Comparison of ENCODE assay signal across 24 cellular contexts in the genomic region with DNA sequence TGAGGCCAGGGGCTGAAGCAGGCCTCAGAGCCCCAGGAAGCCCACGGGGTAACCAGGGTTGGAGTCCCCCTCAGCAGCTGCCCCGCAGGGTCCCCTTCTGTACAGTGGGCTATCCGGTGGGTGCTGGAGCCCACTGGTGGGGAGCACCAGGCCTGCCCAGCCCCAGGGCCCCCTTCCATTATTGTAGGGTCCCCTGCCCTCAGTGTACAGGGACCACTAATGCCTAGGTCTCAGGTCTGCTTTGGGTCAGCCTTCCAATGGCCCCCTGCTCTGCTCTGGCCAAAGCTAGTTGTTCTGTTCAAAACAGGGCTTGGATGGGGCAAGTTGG. TPM values are rescaled to one million over a fixed set of nuclear protein-coding genes. Genes with fewer than 3 reads are reported as not detected.
DNase-seq lines count a peak whose midpoint lies in the region; ATAC-seq, FAIRE-seq and TF ChIP-seq lines count a peak whose summit lies in the region.
"Had no signal": no experiment of that assay in that cellular context is flagged by ENCODE, and none has a peak within 500 bp of the region (broad histone marks: within the 10 kb centered on the region; RNA-seq: fewer than 3 reads in every experiment).

No MANE protein-coding gene starts in this region.

- no peak overlapping the region for H3K18ac ChIP-seq in H1 (ENCODE audit: extremely low read depth, low read length)

- H2AK5ac ChIP-seq in H1 (ENCODE audit: low read depth, low read length) = no peak overlapping the region

- H3K4me3 ChIP-seq in Loucy (ENCODE audit: low read length, poor library complexity, severe bottlenecking) = no peak overlapping the region
- H3K4me3 ChIP-seq in H1 (ENCODE audit: extremely low read depth in 1 of 4, insufficient read depth in 2 of 4, low read depth in 3 of 4, low read length in 4 of 4) = peak overlapping the region in 1 of 4 experiments; percentile 67; a peak in 4 of 8 replicates
- H3K4me3 ChIP-seq in upper lobe of right lung = no peak overlapping the region

- H3K27ac ChIP-seq in H1 (ENCODE audit: low read depth, low read length) (no peak overlapping the region), upper lobe of right lung (no peak overlapping the region)

- H4K8ac ChIP-seq in H1 (ENCODE audit: extremely low read depth, insufficient read depth, low read length) = no peak overlapping the region

- no peaks in the 10 kb centered on the region for H4K20me1 ChIP-seq in Loucy (ENCODE audit: insufficient read depth, low read length, poor library complexity, severe bottlenecking)
- H4K20me1 ChIP-seq in H1 (replicated peaks in 1 of 2; ENCODE audit: control insufficient read depth in 1 of 2, insufficient read depth in 2 of 2, low read length in 2 of 2) = peaks cover 0 to 2% of the 10 kb centered on the region in 2 experiments

- H2BK120ac ChIP-seq in H1 (replicated peaks; ENCODE audit: low read depth, low read length) = no peak overlapping the region

- H4K91ac ChIP-seq in H1 (replicated peaks; ENCODE audit: insufficient read length, low read length) = no peak overlapping the region

- no peak overlapping the region for H4K5ac ChIP-seq in H1 (ENCODE audit: insufficient read length, low read depth, low read length)

- H3K9me3 Mint-ChIP-seq in stimulated activated naive CD8-positive, alpha-beta T cell treated with anti-CD3 and anti-CD28 coated beads, Interleukin-15, amount 100 ng/mL, for 72 hours = no peaks in the 10 kb centered on the region
- H3K9me3 Mint-ChIP-seq: activated CD4-positive, alpha-beta memory T cell treated with anti-CD3 and anti-CD28 coated beads, Interleukin-2, amount 10 ng/mL, durations not matched to agents 7 days and 5 days; activated naive CD8-positive, alpha-beta T cell treated with anti-CD3 and anti-CD28 coated beads, Interleukin-2, amount 10 ng/mL, durations not matched to agents 7 days and 5 days had no signal

- H3K79me1 ChIP-seq in H1 (ENCODE audit: low read depth, low read length) = no peaks in the 10 kb centered on the region

- no peak overlapping the region for H2BK15ac ChIP-seq in H1 (ENCODE audit: low read length)

- H3K4me1 ChIP-seq in Loucy (ENCODE audit: insufficient read depth, low read length, poor library complexity, severe bottlenecking) (peaks cover 8% of the 10 kb centered on the region), H1 (replicated peaks in 1 of 4; ENCODE audit: control insufficient read depth in 3 of 4, insufficient read depth in 4 of 4, low read length in 3 of 4) (peaks cover 0 to 7% (median 2%) of the 10 kb centered on the region in 4 experiments; a peak in 4 of 7 replicates), upper lobe of right lung (peaks cover 7% of the 10 kb centered on the region)

- TF ChIP-seq RAD21 in H1 (IDR thresholded peaks at IDR 0.05 in 1 of 2, conservative IDR thresholded peaks at IDR 0.05 in 1 of 2; ENCODE audit: low read depth in 2 of 2, low read length in 2 of 2) = no peak

- H3K27ac Mint-ChIP-seq in stimulated activated naive CD8-positive, alpha-beta T cell treated with anti-CD3 and anti-CD28 coated beads, Interleukin-15, amount 100 ng/mL, for 72 hours = no peak overlapping the region
- H3K27ac Mint-ChIP-seq: activated CD4-positive, alpha-beta memory T cell treated with anti-CD3 and anti-CD28 coated beads, Interleukin-2, amount 10 ng/mL, durations not matched to agents 7 days and 5 days; activated naive CD8-positive, alpha-beta T cell treated with anti-CD3 and anti-CD28 coated beads, Interleukin-2, amount 10 ng/mL, durations not matched to agents 7 days and 5 days had no signal

- H2AFZ ChIP-seq in Loucy (ENCODE audit: low read length) = no peak overlapping the region
- no peak overlapping the region for H2AFZ ChIP-seq in H1 (ENCODE audit: low read length)

- peaks cover 49% of the 10 kb centered on the region for H3K27me3 Mint-ChIP-seq in stimulated activated naive CD8-positive, alpha-beta T cell treated with anti-CD3 and anti-CD28 coated beads, Interleukin-15, amount 100 ng/mL, for 72 hours

- H3K79me2 ChIP-seq in Loucy (ENCODE audit: insufficient read depth, low read length) = no peaks in the 10 kb centered on the region
- H3K79me2 ChIP-seq in H1 (ENCODE audit: control insufficient read depth in 1 of 2, insufficient read depth in 2 of 2, low read length in 2 of 2) = no peaks in the 10 kb centered on the region

- TF ChIP-seq CTCF in Loucy (conservative IDR thresholded peaks at IDR 0.05; ENCODE audit: low read length) (0 out of 2 replicates have a peak, but pooled peaks have one; percentile 3), H1 (IDR thresholded peaks at IDR 0.05; ENCODE audit: control extremely low read depth in 1 of 3, insufficient read depth in 1 of 3, low read depth in 1 of 3, low read length in 3 of 3) (no peak), upper lobe of right lung (IDR thresholded peaks at IDR 0.05) (no peak)

- H2BK20ac ChIP-seq in H1 (ENCODE audit: low read length) = no peak overlapping the region

- no peaks in the 10 kb centered on the region for H3F3A ChIP-seq in Loucy (ENCODE audit: low read depth)

- intact Hi-C loops in upper lobe of right lung (cut with DNase I) = no loop called here

- no peak for FAIRE-seq in H1 (lab: Jason Lieb, UNC)
- no peak for FAIRE-seq in HTR-8/SVneo (lab: Jason Lieb, UNC)
- FAIRE-seq: astrocyte had no signal

- H3K23me2 ChIP-seq in H1 (ENCODE audit: low read depth, low read length) = peaks cover 8% of the 10 kb centered on the region; the same call in 1 of the 2 replicates

- no peak overlapping the region for H3K23ac ChIP-seq in H1 (ENCODE audit: insufficient read length)

- no peak for TF ChIP-seq EP300 in H1 (IDR thresholded peaks at IDR 0.05; ENCODE audit: borderline replicate concordance in 1 of 2, low read depth in 2 of 2, low read length in 2 of 2)

- peak; percentile 13 for ATAC-seq in stimulated activated naive CD8-positive, alpha-beta T cell treated with anti-CD3 and anti-CD28 coated beads, Interleukin-15, amount 100 ng/mL, for 72 hours
- ATAC-seq in stimulated activated naive CD8-positive, alpha-beta T cell treated with anti-CD3 and anti-CD28 coated beads, Interleukin-15, Interleukin-2, amounts not matched to agents 100 U/mL and 50 U/mL, for 24 hours = no peak
- ATAC-seq in upper lobe of right lung = peak; percentile 3
- ATAC-seq in GM21723 (IDR thresholded peaks at IDR 0.05; ENCODE audit: unreplicated experiment) = no peak
- no peak for ATAC-seq in HG03460 (IDR thresholded peaks at IDR 0.05; ENCODE audit: unreplicated experiment)
- ATAC-seq: left colon had no signal

- POLR2A ChIA-PET in H1 (lab: Charles Lee; ENCODE audit: partially characterized antibody) = interaction anchor here (1.1 to 5.1 kb wide), 5 partner anchors 11 to 140 kb away, joined by 3 to 17 read pairs (median 4); a partner anchor contains a TSS

- H3K36me3 ChIP-seq in Loucy (ENCODE audit: insufficient read depth, low read length) = no peaks in the 10 kb centered on the region
- no peaks in the 10 kb centered on the region for H3K36me3 ChIP-seq in H1 (ENCODE audit: control insufficient read depth in 2 of 4, insufficient read depth in 4 of 4, low read length in 3 of 4)
- H3K36me3 ChIP-seq in upper lobe of right lung = no peaks in the 10 kb centered on the region

- H3K9me3 ChIP-seq in Loucy (ENCODE audit: insufficient read depth, low read depth, low read length) (no peaks in the 10 kb centered on the region), H1 (ENCODE audit: insufficient read depth in 2 of 2, low read depth in 1 of 2, low read length in 1 of 2) (no peaks in the 10 kb centered on the region), upper lobe of right lung (no peaks in the 10 kb centered on the region)

- no peaks in the 10 kb centered on the region for H3K9me2 ChIP-seq in Loucy (replicated peaks; ENCODE audit: low read depth, low read length)

- no peak overlapping the region for H3K56ac ChIP-seq in H1 (replicated peaks; ENCODE audit: insufficient read length, low read depth, low read length)

- no peaks in the 10 kb centered on the region for H3K27me3 ChIP-seq in Loucy (ENCODE audit: insufficient read depth, low read length, poor library complexity, severe bottlenecking)
- H3K27me3 ChIP-seq in H1 (replicated peaks in 1 of 4; ENCODE audit: control insufficient read depth in 3 of 4, extremely low read depth in 1 of 4, insufficient read depth in 3 of 4, low read length in 3 of 4) = peaks cover 25 to 40% (median 34%) of the 10 kb centered on the region in 4 experiments
- peaks cover 38% of the 10 kb centered on the region for H3K27me3 ChIP-seq in upper lobe of right lung

- WGBS in H1 (ENCODE audit: extremely low coverage in 1 of 2, insufficient coverage in 1 of 2, insufficient read length in 1 of 2, insufficient replicate concordance in 2 of 2, low coverage in 1 of 2, low lambda C conversion rate in 2 of 2, missing lambda C conversion rate in 1 of 2), 2 experiments = 75% methylated on average over 3 of the region's 3 CpGs; no CpG with 5 or more reads in 1 of the 2 experiments

- no peak for TF ChIP-seq POLR2A in H1 (IDR thresholded peaks at IDR 0.05; ENCODE audit: control extremely low read depth in 1 of 2, low read depth in 2 of 2, low read length in 2 of 2)

- H3K4me3 Mint-ChIP-seq in stimulated activated naive CD8-positive, alpha-beta T cell treated with anti-CD3 and anti-CD28 coated beads, Interleukin-15, amount 100 ng/mL, for 72 hours = peak overlapping the region in 1 of 2 donors; percentile 59
- H3K4me3 Mint-ChIP-seq: activated CD4-positive, alpha-beta memory T cell treated with anti-CD3 and anti-CD28 coated beads, Interleukin-2, amount 10 ng/mL, durations not matched to agents 7 days and 5 days; activated naive CD8-positive, alpha-beta T cell treated with anti-CD3 and anti-CD28 coated beads, Interleukin-2, amount 10 ng/mL, durations not matched to agents 7 days and 5 days had no signal

- H2BK5ac ChIP-seq in H1 (ENCODE audit: low read depth, low read length) = no peak overlapping the region

- H3K4me1 Mint-ChIP-seq in stimulated activated naive CD8-positive, alpha-beta T cell treated with anti-CD3 and anti-CD28 coated beads, Interleukin-15, amount 100 ng/mL, for 72 hours = no peaks in the 10 kb centered on the region
- H3K4me1 Mint-ChIP-seq: activated naive CD8-positive, alpha-beta T cell treated with anti-CD3 and anti-CD28 coated beads, Interleukin-2, amount 10 ng/mL, durations not matched to agents 7 days and 5 days had no signal

- no peak overlapping the region for H3K14ac ChIP-seq in H1 (ENCODE audit: insufficient read length)

- H2BK12ac ChIP-seq in H1 (ENCODE audit: low read depth, low read length) = no peak overlapping the region

- CTCF ChIA-PET in H1 (lab: Charles Lee; ENCODE audit: partially characterized antibody) = interaction anchor here (0.5 to 2.3 kb wide), 9 partner anchors 10 to 255 kb away, joined by 3 to 9 read pairs (median 4); no protein-coding TSS in a partner anchor

- no peak overlapping the region for H3K4ac ChIP-seq in H1 (replicated peaks; ENCODE audit: insufficient read length, low read depth, low read length)

- no peak overlapping the region for H3K9ac ChIP-seq in Loucy (ENCODE audit: low read depth, low read length, poor library complexity, severe bottlenecking)
- H3K9ac ChIP-seq in H1 (replicated peaks in 1 of 4; ENCODE audit: extremely low read depth in 1 of 4, low read depth in 3 of 4, low read length in 3 of 4) = no peak overlapping the region

- peak overlapping the region; percentile 80 for H3K4me2 ChIP-seq in Loucy (ENCODE audit: low read depth, low read length, poor library complexity, severe bottlenecking)
- H3K4me2 ChIP-seq in H1 (ENCODE audit: insufficient read depth in 1 of 2, low read depth in 2 of 2, low read length in 2 of 2) = peak overlapping the region; percentile 56 to 88; a peak in 2 of 4 replicates

- DNase-seq in stimulated activated naive CD8-positive, alpha-beta T cell treated with anti-CD3 and anti-CD28 coated beads, Interleukin-15, amount 100 ng/mL, for 72 hours = no peak
- DNase-seq in stimulated activated naive CD8-positive, alpha-beta T cell treated with anti-CD3 and anti-CD28 coated beads, Interleukin-15, Interleukin-2, amounts not matched to agents 100 U/mL and 50 U/mL, for 24 hours = no peak
- DNase-seq in H1 (ENCODE audit: low read depth in 1 of 2, low spot score in 2 of 2) = peak in 1 of 2 experiments; percentile 50
- DNase-seq in upper lobe of right lung = no peak
- no peak for DNase-seq in HTR-8/SVneo (ENCODE audit: insufficient read length, low spot score)
- DNase-seq: ACHN; activated CD4-positive, alpha-beta memory T cell treated with anti-CD3 and anti-CD28 coated beads, Interleukin-2, amount 10 ng/mL, durations not matched to agents 7 days and 5 days; activated CD4-positive, CD25-positive, alpha-beta regulatory T cell; activated naive CD8-positive, alpha-beta T cell treated with anti-CD3 and anti-CD28 coated beads, Interleukin-2, amount 10 ng/mL, durations not matched to agents 7 days and 5 days; erythroblast; foreskin fibroblast; GOT3; left colon; mesenchymal stem cell; NCI-H1105 treated with DMSO at 0.1 percent for 48 hours; NCI-H2029 treated with DMSO at 0.1 percent for 48 hours; NCI-H226; stimulated activated CD4-positive, alpha-beta T cell treated with anti-CD3 and anti-CD28 coated beads, Interleukin-12 subunit alpha, Interleukin-12 subunit beta, amount 100 ng/mL, for 4 hours; stimulated activated CD4-positive, alpha-beta T cell treated with anti-CD3 and anti-CD28 coated beads, Interleukin-4, amount 100 ng/mL, for 24 hours; stimulated activated naive CD4-positive, alpha-beta T cell treated with Interleukin-2 at 50 U/mL for 16 hours had no signal

RNA-seq across cellular contexts. Expression of a gene that starts 1.1 kb away (rescaled TPM):
- 2.8 and 2.9 TPM in 2 replicates for total RNA-seq in H1 (2021; fragmentation: NEBNext Ultra II Directional; extraction: Animal tissue kit (Norgen Biotek cat#: 25700))
- 2.3 and 2.7 TPM in 2 replicates for polyA plus RNA-seq in H1 (2011; rRNA removed)
- polyA plus RNA-seq in H1 (2011; cell fraction: cytosol; rRNA removed) = 2.4 TPM
- polyA plus RNA-seq in H1 (2011; cell fraction: nucleus; rRNA removed) = 21.8 TPM
- polyA plus RNA-seq in H1 (2012, experiment 1 of 2) = 3.5 to 5.7 TPM (median 4.1 TPM) in 4 replicates
- polyA plus RNA-seq in H1 (2012, experiment 2 of 2) = 2.1 TPM
- 1.1 TPM for polyA plus RNA-seq in H1 (2013, experiment 1 of 2)
- 0.92 TPM for polyA plus RNA-seq in H1 (2013, experiment 2 of 2)
- polyA minus RNA-seq in H1 (2011; rRNA and poly(A)+ RNA removed) = 1.6 and 1.8 TPM in 2 replicates
- 2.6 TPM for polyA minus RNA-seq in H1 (2011; cell fraction: cytosol; rRNA and poly(A)+ RNA removed)
- polyA minus RNA-seq in H1 (2011; cell fraction: nucleus; rRNA and poly(A)+ RNA removed) = 3.7 TPM
- 0.43 TPM for total RNA-seq in upper lobe of right lung

RNA-seq across cellular contexts. Expression of a gene that starts 51.4 kb away (rescaled TPM):
- 26.9 and 29.1 TPM in 2 replicates for total RNA-seq in H1 (2021; fragmentation: NEBNext Ultra II Directional; extraction: Animal tissue kit (Norgen Biotek cat#: 25700))
- 20.2 and 27.6 TPM in 2 replicates for polyA plus RNA-seq in H1 (2011; rRNA removed)
- polyA plus RNA-seq in H1 (2011; cell fraction: cytosol; rRNA removed) = 22.9 TPM
- polyA plus RNA-seq in H1 (2011; cell fraction: nucleus; rRNA removed) = 49.0 TPM
- polyA plus RNA-seq in H1 (2012, experiment 1 of 2) = 22.7 to 25.1 TPM (median 24.1 TPM) in 4 replicates
- polyA plus RNA-seq in H1 (2012, experiment 2 of 2) = 18.2 TPM
- polyA plus RNA-seq in H1 (2013, experiment 1 of 2) = 16.0 TPM
- polyA plus RNA-seq in H1 (2013, experiment 2 of 2) = 14.8 TPM
- polyA minus RNA-seq in H1 (2011; rRNA and poly(A)+ RNA removed) = 16.4 and 19.4 TPM in 2 replicates
- polyA minus RNA-seq in H1 (2011; cell fraction: cytosol; rRNA and poly(A)+ RNA removed) = 12.1 TPM
- polyA minus RNA-seq in H1 (2011; cell fraction: nucleus; rRNA and poly(A)+ RNA removed) = 18.0 TPM
- 4.5 TPM for total RNA-seq in upper lobe of right lung

Comparison
In these comparisons a context has a peak if more than half of its experiments do, and no peak if none do; other contexts are left out.
1. ATAC-seq: peak in stimulated activated naive CD8-positive, alpha-beta T cell treated with anti-CD3 and anti-CD28 coated beads, Interleukin-15, amount 100 ng/mL, for 72 hours (single experiment) and upper lobe of right lung (single experiment); none in stimulated activated naive CD8-positive, alpha-beta T cell treated with anti-CD3 and anti-CD28 coated beads, Interleukin-15, Interleukin-2, amounts not matched to agents 100 U/mL and 50 U/mL, for 24 hours (single experiment), GM21723 (single experiment) and HG03460 (single experiment).